25 cellular contexts compared by ENCODE assay signal in the genomic region with DNA sequence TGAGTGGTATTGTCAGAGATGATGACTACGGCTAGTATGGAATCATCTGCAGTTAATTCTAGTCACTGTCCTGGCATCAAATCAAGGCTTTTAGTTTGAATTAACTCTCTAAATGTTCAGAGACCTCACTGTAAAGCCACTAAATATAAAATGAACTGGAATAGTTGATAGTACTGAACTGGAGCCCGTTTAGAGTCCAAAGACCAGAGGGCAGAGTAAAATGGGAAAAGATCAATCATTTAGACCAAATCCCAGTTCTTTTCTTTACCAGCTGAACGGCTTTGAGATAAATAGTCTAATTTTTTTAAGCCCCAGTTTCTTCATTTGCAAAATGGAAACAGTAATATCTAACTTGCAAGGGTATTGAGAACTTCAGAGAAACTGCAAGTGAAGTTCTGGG.
"Had no signal": no experiment of that assay in that cellular context is flagged by ENCODE, and none has a peak within 500 bp of the region (broad histone marks: within the 10 kb centered on the region; RNA-seq: fewer than 3 reads in every experiment).

No MANE protein-coding gene starts in this region.

- H3K4me2 ChIP-seq: hepatocyte had no signal

- H3K27me3 ChIP-seq: esophagus squamous epithelium, hepatocyte, right atrium auricular region, thyroid gland had no signal

- ATAC-seq: mucosa of descending colon; natural killer cell treated with Interleukin-12 subunit alpha and Interleukin-12 subunit beta and Interleukin-15 and Interleukin-18, amount 100 ng/mL, for 72 hours; stimulated activated naive CD8-positive, alpha-beta T cell treated with anti-CD3 and anti-CD28 coated beads, Interleukin-15, amount 100 ng/mL, for 72 hours had no signal

- H3K27me3 Mint-ChIP-seq: memory B cell; naive B cell; stimulated activated naive CD8-positive, alpha-beta T cell treated with anti-CD3 and anti-CD28 coated beads, Interleukin-15, amount 100 ng/mL, for 72 hours had no signal

- H3K4me3 Mint-ChIP-seq: memory B cell; mesothelial cell of epicardium; naive B cell; natural killer cell treated with Interleukin-12 subunit alpha and Interleukin-12 subunit beta and Interleukin-15 and Interleukin-18, amount 100 ng/mL, for 72 hours; stimulated activated naive CD8-positive, alpha-beta T cell treated with anti-CD3 and anti-CD28 coated beads, Interleukin-15, amount 100 ng/mL, for 72 hours had no signal

- H3K36me3 ChIP-seq: esophagus squamous epithelium, prostate gland, right atrium auricular region, thyroid gland had no signal

- H3K27ac ChIP-seq: coronary artery, hepatocyte, prostate gland, thyroid gland had no signal

- H3K27ac Mint-ChIP-seq: memory B cell; mesothelial cell of epicardium; naive B cell; natural killer cell treated with Interleukin-12 subunit alpha and Interleukin-12 subunit beta and Interleukin-15 and Interleukin-18, amount 100 ng/mL, for 72 hours; stimulated activated naive CD8-positive, alpha-beta T cell treated with anti-CD3 and anti-CD28 coated beads, Interleukin-15, amount 100 ng/mL, for 72 hours had no signal

- H3K9me3 ChIP-seq: esophagus squamous epithelium, mucosa of descending colon, prostate gland, thyroid gland had no signal

- H3K4me1 ChIP-seq: prostate gland, right atrium auricular region, thyroid gland had no signal

- H3K4me3 ChIP-seq: coronary artery, esophagus squamous epithelium, hepatocyte, lung, mucosa of descending colon, prostate gland, right atrium auricular region, thyroid gland had no signal

- H3K36me3 Mint-ChIP-seq: memory B cell, mesothelial cell of epicardium had no signal

- DNase-seq: effector memory CD4-positive, alpha-beta T cell; erythroblast; esophagus squamous epithelium; kidney; left ventricle myocardium superior; mucosa of descending colon; naive B cell; nucleus accumbens; small intestine; stimulated activated CD4-positive, alpha-beta T cell treated with anti-CD3 and anti-CD28 coated beads, Interleukin-15, amount 100 ng/mL, for 24 hours; stimulated activated CD4-positive, alpha-beta T cell treated with anti-CD3 and anti-CD28 coated beads, Interleukin-4, amount 100 ng/mL, for 1 hour; stimulated activated CD8-positive, alpha-beta memory T cell treated with anti-CD3 and anti-CD28 coated beads, Interleukin-4, amount 100 ng/mL, for 48 hours; stimulated activated naive CD4-positive, alpha-beta T cell; stimulated activated naive CD8-positive, alpha-beta T cell treated with anti-CD3 and anti-CD28 coated beads, Interleukin-15, amount 100 ng/mL, for 72 hours; thyroid gland; trophoblast cell had no signal

- H3K79me2 ChIP-seq: hepatocyte had no signal

- H3K4me1 Mint-ChIP-seq: stimulated activated naive CD8-positive, alpha-beta T cell treated with anti-CD3 and anti-CD28 coated beads, Interleukin-15, amount 100 ng/mL, for 72 hours had no signal

- FAIRE-seq: frontal cortex, kidney, small intestine had no signal

- H2AFZ ChIP-seq: hepatocyte had no signal
